ENCODE assay signal across 1 cellular context in genomic region chr2:96342085-96342484, GRCh38.
A peak's percentile ranks its signal among the peaks of the same experiment; 100 is the strongest.
TF ChIP-seq lines count a peak whose summit lies in the region.

No MANE protein-coding gene starts in this region.

TF ChIP-seq in HepG2, 621 proteins besides CTCF, POLR2A, EP300 and RAD21 (continued from another document):
- TF ChIP-seq HMGXB3 (CRISPR knock-in tag; IDR thresholded peaks at IDR 0.05; ENCODE audit: borderline replicate concordance) (no peak), ZNF563 (CRISPR knock-in tag; IDR thresholded peaks at IDR 0.05) (no peak), RCOR2 (CRISPR knock-in tag; IDR thresholded peaks at IDR 0.05) (no peak), NPAS2 (CRISPR knock-in tag; IDR thresholded peaks at IDR 0.05; ENCODE audit: borderline replicate concordance) (no peak), MIER3 (CRISPR knock-in tag; IDR thresholded peaks at IDR 0.05; ENCODE audit: borderline replicate concordance) (no peak), RBM22 (optimal IDR thresholded peaks at IDR 0.05; ENCODE audit: low read length) (no peak), KLF6 (CRISPR knock-in tag; IDR thresholded peaks at IDR 0.05) (no peak), CEBPZ (IDR thresholded peaks at IDR 0.05; ENCODE audit: low read length) (no peak), ZNF737 (CRISPR knock-in tag; IDR thresholded peaks at IDR 0.05; ENCODE audit: borderline replicate concordance) (no peak), ZNF605 (CRISPR knock-in tag; IDR thresholded peaks at IDR 0.05) (no peak), ZFX (CRISPR knock-in tag; IDR thresholded peaks at IDR 0.05; ENCODE audit: low read depth) (no peak), SAP130 (CRISPR knock-in tag; IDR thresholded peaks at IDR 0.05; ENCODE audit: low read depth) (peak; percentile 54), ZNF775 (CRISPR knock-in tag; IDR thresholded peaks at IDR 0.05; ENCODE audit: borderline replicate concordance) (no peak), FOXA3 (CRISPR knock-in tag; IDR thresholded peaks at IDR 0.05) (peak; percentile 41; the same call in 1 of the 2 replicates), SOX13 (IDR thresholded peaks at IDR 0.05) (no peak), SOX13 (CRISPR knock-in tag; conservative IDR thresholded peaks at IDR 0.05 in 1 of 2, IDR thresholded peaks at IDR 0.05 in 1 of 2) (0 out of 4 replicates have a peak, but pooled peaks of 1 of the 2 experiments have one; percentile 10), SNRNP70 (IDR thresholded peaks at IDR 0.05; ENCODE audit: low read depth, low read length) (no peak), CENPT (CRISPR knock-in tag; IDR thresholded peaks at IDR 0.05; ENCODE audit: low read depth) (no peak), SMAD9 (CRISPR knock-in tag; IDR thresholded peaks at IDR 0.05) (no peak), ZNF276 (CRISPR knock-in tag; IDR thresholded peaks at IDR 0.05; ENCODE audit: low read depth) (no peak), ZBTB10 (CRISPR knock-in tag; IDR thresholded peaks at IDR 0.05; ENCODE audit: borderline replicate concordance) (no peak), ELF4 (CRISPR knock-in tag; IDR thresholded peaks at IDR 0.05; ENCODE audit: borderline replicate concordance) (no peak), FOXA1 (IDR thresholded peaks at IDR 0.05) (no peak), FOXA1 (CRISPR knock-in tag; IDR thresholded peaks at IDR 0.05) (peak; percentile 38; the same call in 1 of the 2 replicates), FOSL2 (CRISPR knock-in tag; IDR thresholded peaks at IDR 0.05) (peak; percentile 93), ZNF614 (CRISPR knock-in tag; IDR thresholded peaks at IDR 0.05; ENCODE audit: borderline replicate concordance) (no peak), ZBTB33 (CRISPR knock-in tag; IDR thresholded peaks at IDR 0.05) (peak; percentile 73), ZNF790 (CRISPR knock-in tag; IDR thresholded peaks at IDR 0.05; ENCODE audit: borderline replicate concordance) (no peak)
